10 cellular contexts compared by ENCODE assay signal in the genomic region with DNA sequence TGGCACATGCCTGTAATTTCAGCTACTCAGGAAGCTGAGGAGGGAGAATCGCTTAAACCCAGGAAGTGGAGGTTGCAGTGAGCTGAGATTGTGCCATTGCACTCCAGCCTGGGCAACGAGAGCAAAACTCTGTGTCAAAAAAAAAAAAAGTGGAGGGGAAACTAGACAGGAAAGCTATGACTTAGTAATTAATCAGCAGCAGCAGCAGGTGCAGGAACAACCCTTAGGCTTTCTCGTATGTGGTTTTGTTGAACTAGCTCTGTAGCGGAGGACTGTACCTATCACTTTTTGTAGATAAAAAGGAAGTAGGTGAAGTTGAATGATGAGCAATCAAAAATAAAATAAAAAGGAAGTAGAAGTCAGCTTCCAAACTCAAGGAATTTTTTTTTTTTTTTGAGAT.
DNase-seq lines count a peak whose midpoint lies in the region; ATAC-seq and TF ChIP-seq lines count a peak whose summit lies in the region.
"Had no signal": no experiment of that assay in that cellular context is flagged by ENCODE, and none has a peak within 500 bp of the region (broad histone marks: within the 10 kb centered on the region; RNA-seq: fewer than 3 reads in every experiment).

No MANE protein-coding gene starts in this region.

- POLR2A ChIA-PET in CD4-positive, alpha-beta T cell (lab: Charles Lee) = interaction anchor here (0.9 to 1.7 kb wide), 2 partner anchors 46 to 49 kb away, joined by 3 to 10 read pairs; no protein-coding TSS in a partner anchor

- H3K27me3 Mint-ChIP-seq in CD4-positive, alpha-beta T cell = no peaks in the 10 kb centered on the region

- H3K27ac Mint-ChIP-seq in CD4-positive, alpha-beta T cell = peak overlapping the region; percentile 9

- DNase-seq in CD4-positive, alpha-beta T cell = peak in 3 of 10 experiments; percentile 3 to 8 (median 5)
- DNase-seq in RPMI8226 (peak; percentile 85), dermis blood vessel endothelial cell (peak; percentile 52), NCI-H526 treated with DMSO at 0.1 percent for 48 hours (lab: John Stamatoyannopoulos, UW) (no peak), cerebellar nuclear complex (lab: John Stamatoyannopoulos, UW) (no peak), left ventricle myocardium superior (no peak)
- DNase-seq: DMS 273 treated with DMSO at 0.1 percent for 48 hours, SK-N-SH had no signal

- peaks cover 10% of the 10 kb centered on the region for H3K4me1 Mint-ChIP-seq in CD4-positive, alpha-beta T cell (ENCODE audit: low read depth)

- CTCF ChIA-PET in CD4-positive, alpha-beta T cell (lab: Charles Lee) = interaction anchor here (0.7 to 1.2 kb wide), 2 partner anchors 18 to 22 kb away, joined by 3 read pairs; no protein-coding TSS in a partner anchor

- no peaks in the 10 kb centered on the region for H3K9me3 Mint-ChIP-seq in CD4-positive, alpha-beta T cell

- intact Hi-C loops in CD4-positive, alpha-beta T cell (cut with DNase I, micrococcal nuclease) = no loop called here
- intact Hi-C loops in left ventricle myocardium superior (cut with micrococcal nuclease) = no loop called here

- H3K9me3 ChIP-seq in CD4-positive, alpha-beta T cell (ENCODE audit: control insufficient read depth, low read length) = no peaks in the 10 kb centered on the region
- H3K9me3 ChIP-seq: SK-N-SH had no signal

- peak; percentile 90 for ATAC-seq in CD4-positive, alpha-beta T cell (ENCODE audit: poor library complexity)
- peak; percentile 56 for ATAC-seq in GM21786 (IDR thresholded peaks at IDR 0.05; ENCODE audit: unreplicated experiment)
- no peak for ATAC-seq in GM18502 (IDR thresholded peaks at IDR 0.05; ENCODE audit: poor library complexity, unreplicated experiment)
- ATAC-seq in left ventricle myocardium superior = no peak

- H3K27me3 ChIP-seq in CD4-positive, alpha-beta T cell (ENCODE audit: control insufficient read depth, insufficient read depth, low read length) = no peaks in the 10 kb centered on the region

- H3K4me3 Mint-ChIP-seq in CD4-positive, alpha-beta T cell = peak overlapping the region; percentile 52

- TF ChIP-seq CTCF in CD4-positive, alpha-beta T cell (IDR thresholded peaks at IDR 0.05) = no peak

- no peaks in the 10 kb centered on the region for H3K36me3 Mint-ChIP-seq in CD4-positive, alpha-beta T cell (ENCODE audit: low read depth)

- H3K27ac ChIP-seq in CD4-positive, alpha-beta T cell (ENCODE audit: low read depth, low read length) = no peak overlapping the region

Comparison
In these comparisons a context has a peak if more than half of its experiments do, and no peak if none do; other contexts are left out.
1. ATAC-seq: peak in CD4-positive, alpha-beta T cell (single experiment) and GM21786 (single experiment); none in GM18502 (single experiment) and left ventricle myocardium superior (single experiment).
2. DNase-seq: peak in RPMI8226 (single experiment) and dermis blood vessel endothelial cell (single experiment); none in NCI-H526 treated with DMSO at 0.1 percent for 48 hours (single experiment), cerebellar nuclear complex (0 of 2) and left ventricle myocardium superior (single experiment).